ENCODE assay signal across 33 cellular contexts in the genomic region with DNA sequence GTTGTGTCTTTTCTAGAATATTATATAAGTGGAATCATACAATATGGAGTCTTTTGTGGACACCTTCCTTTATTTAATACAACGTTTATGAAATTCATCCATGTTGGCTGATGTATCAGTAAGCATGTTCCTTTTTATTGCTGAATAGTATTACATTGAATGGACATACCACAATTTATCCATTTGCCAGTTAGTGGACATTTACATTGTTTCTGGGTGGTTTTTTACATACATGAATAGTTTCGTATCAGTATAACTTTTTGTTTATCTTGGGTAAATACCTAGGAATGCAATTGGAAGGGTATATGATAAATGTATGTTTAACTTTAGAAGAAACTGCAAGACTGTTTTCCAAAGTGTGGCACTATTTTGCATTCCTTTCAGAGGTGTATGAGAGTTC. TPM values are rescaled to one million over a fixed set of nuclear protein-coding genes. Genes with fewer than 3 reads are reported as not detected.
"Had no signal": no experiment of that assay in that cellular context is flagged by ENCODE, and none has a peak within 500 bp of the region (broad histone marks: within the 10 kb centered on the region; RNA-seq: fewer than 3 reads in every experiment).

No MANE protein-coding gene starts in this region.

- H3K4me3 ChIP-seq: adrenal gland, ascending aorta, body of pancreas, breast epithelium, cardiac muscle cell had no signal

- H3K27ac ChIP-seq: adrenal gland, ascending aorta, body of pancreas, brain microvascular endothelial cell, breast epithelium, cardiac muscle cell had no signal

- DNase-seq: activated effector memory CD4-positive, alpha-beta T cell treated with anti-CD3 and anti-CD28 coated beads, Interleukin-2, amount 50 U/mL, for 16 hours; activated effector memory CD4-positive, alpha-beta T cell treated with Interleukin-2 at 50 U/mL for 16 hours; activated gamma-delta T cell; activated gamma-delta T cell treated with Interleukin-2 at 50 U/mL for 16 hours; activated naive CD4-positive, alpha-beta T cell; activated naive CD4-positive, alpha-beta T cell treated with anti-CD3 and anti-CD28 coated beads for 36 hours; activated naive CD4-positive, alpha-beta T cell treated with anti-CD3 and anti-CD28 coated beads, Interleukin-2, amount 10 ng/mL, durations not matched to agents 7 days and 5 days; activated naive CD4-positive, alpha-beta T cell treated with anti-CD3 and anti-CD28 coated beads, Interleukin-2, amount 50 U/mL, for 16 hours; activated naive CD4-positive, alpha-beta T cell treated with Interleukin-2 at 50 U/mL for 16 hours; activated naive CD8-positive, alpha-beta T cell treated with anti-CD3 and anti-CD28 coated beads for 36 hours; activated naive CD8-positive, alpha-beta T cell treated with anti-CD3 and anti-CD28 coated beads, Interleukin-2, amount 10 ng/mL, durations not matched to agents 7 days and 5 days; activated naive CD8-positive, alpha-beta T cell treated with anti-CD3 and anti-CD28 coated beads, Interleukin-2, amount 50 U/mL, for 24 hours; activated T-cell treated with anti-CD3 and anti-CD28 coated beads, Interleukin-2, amount 50 U/mL, for 24 hours; activated T-cell treated with anti-CD3 and anti-CD28 coated beads, Interleukin-2, amount 50 U/mL, for 4 hours; activated T-cell treated with anti-CD3 and anti-CD28 coated beads, Interleukin-2, amount 50 U/mL, for 48 hours; activated T-cell treated with anti-CD3 and anti-CD28 coated beads, Interleukin-2, amount 50 U/mL, for 72 hours; adrenal gland; amniotic stem cell; amygdala; anterior cingulate cortex; aorta; body of pancreas; brain microvascular endothelial cell; caudate nucleus; central memory CD4-positive, alpha-beta T cell; cerebellar nuclear complex had no signal

- H3K27me3 ChIP-seq: adrenal gland, ascending aorta, body of pancreas, breast epithelium, cardiac muscle cell had no signal

- H3K36me3 ChIP-seq: adrenal gland, ascending aorta, brain microvascular endothelial cell, breast epithelium, cardiac muscle cell had no signal

- ATAC-seq: activated naive CD4-positive, alpha-beta T cell treated with anti-CD3 and anti-CD28 coated beads, Interleukin-2, amount 50 U/mL, for 72 hours; activated naive CD8-positive, alpha-beta T cell treated with anti-CD3 and anti-CD28 coated beads, Interleukin-2, amount 50 U/mL, for 24 hours; activated T-cell treated with anti-CD3 and anti-CD28 coated beads, Interleukin-2, amount 50 U/mL, for 4 hours; activated T-cell treated with anti-CD3 and anti-CD28 coated beads, Interleukin-2, amount 50 U/mL, for 72 hours; activated T-helper 17 cell treated with anti-CD3 and anti-CD28 coated beads, Interleukin-2, amount 50 U/mL, for 72 hours; body of pancreas had no signal

- H3K4me1 ChIP-seq: adrenal gland, ascending aorta, body of pancreas, breast epithelium had no signal

RNA-seq across cellular contexts. Expression of a gene that starts 23.1 kb away (rescaled TPM):
- total RNA-seq: bronchial epithelial cell, chondrocyte had no signal
